In the genomic region with DNA sequence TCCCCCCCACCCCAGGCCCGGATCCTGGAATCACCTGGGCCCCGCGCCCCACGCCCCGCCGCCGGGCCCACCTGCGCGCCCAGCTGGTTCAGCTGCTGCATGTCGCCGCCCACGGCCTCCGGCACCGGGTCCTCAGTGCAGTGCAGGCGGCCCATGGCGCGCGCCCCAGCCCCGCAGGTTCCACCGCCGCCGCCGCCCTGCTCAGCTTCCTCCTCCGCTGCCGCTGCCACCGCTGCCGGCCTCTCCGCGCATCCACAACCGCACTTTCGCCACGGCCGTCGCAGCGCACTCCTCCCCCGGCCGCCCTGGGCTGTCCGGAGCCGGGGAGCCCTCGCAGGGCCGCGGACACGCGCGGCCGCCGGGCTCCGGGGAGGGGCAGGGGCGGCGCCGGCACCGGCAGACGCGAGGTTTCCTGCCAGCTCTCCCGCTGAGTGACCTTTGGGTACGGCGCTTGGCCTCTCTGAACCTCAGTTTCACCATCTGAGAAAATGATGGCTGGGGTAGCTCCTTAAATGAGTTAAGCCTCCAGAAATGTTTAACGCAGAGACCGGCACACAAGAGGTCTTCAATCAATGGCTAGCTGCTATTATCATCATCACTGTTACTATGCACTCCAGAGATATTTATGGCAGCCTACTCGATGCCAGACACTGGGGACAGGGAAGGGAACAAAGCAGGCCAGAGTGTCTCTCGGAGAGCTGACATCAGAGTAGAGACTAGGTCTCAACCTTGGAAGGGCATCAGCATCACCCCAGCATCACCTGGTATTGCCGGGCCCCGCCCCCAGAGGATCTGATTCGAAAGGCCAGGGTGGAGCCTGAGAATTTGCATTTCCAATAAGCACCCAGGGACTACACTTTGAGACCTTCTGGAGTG, we compare ENCODE assay signal across 1 cellular context.
TF ChIP-seq lines count a peak whose summit lies in the region.

A gene (minus strand): TSS at position 231 of the 876 bp plus-strand sequence. CDS start 76 bp downstream, at position 155.

TF ChIP-seq in HepG2, 621 proteins besides CTCF, POLR2A, EP300 and RAD21 (continued from another document and continues in another):
- TF ChIP-seq, protein P1, sequence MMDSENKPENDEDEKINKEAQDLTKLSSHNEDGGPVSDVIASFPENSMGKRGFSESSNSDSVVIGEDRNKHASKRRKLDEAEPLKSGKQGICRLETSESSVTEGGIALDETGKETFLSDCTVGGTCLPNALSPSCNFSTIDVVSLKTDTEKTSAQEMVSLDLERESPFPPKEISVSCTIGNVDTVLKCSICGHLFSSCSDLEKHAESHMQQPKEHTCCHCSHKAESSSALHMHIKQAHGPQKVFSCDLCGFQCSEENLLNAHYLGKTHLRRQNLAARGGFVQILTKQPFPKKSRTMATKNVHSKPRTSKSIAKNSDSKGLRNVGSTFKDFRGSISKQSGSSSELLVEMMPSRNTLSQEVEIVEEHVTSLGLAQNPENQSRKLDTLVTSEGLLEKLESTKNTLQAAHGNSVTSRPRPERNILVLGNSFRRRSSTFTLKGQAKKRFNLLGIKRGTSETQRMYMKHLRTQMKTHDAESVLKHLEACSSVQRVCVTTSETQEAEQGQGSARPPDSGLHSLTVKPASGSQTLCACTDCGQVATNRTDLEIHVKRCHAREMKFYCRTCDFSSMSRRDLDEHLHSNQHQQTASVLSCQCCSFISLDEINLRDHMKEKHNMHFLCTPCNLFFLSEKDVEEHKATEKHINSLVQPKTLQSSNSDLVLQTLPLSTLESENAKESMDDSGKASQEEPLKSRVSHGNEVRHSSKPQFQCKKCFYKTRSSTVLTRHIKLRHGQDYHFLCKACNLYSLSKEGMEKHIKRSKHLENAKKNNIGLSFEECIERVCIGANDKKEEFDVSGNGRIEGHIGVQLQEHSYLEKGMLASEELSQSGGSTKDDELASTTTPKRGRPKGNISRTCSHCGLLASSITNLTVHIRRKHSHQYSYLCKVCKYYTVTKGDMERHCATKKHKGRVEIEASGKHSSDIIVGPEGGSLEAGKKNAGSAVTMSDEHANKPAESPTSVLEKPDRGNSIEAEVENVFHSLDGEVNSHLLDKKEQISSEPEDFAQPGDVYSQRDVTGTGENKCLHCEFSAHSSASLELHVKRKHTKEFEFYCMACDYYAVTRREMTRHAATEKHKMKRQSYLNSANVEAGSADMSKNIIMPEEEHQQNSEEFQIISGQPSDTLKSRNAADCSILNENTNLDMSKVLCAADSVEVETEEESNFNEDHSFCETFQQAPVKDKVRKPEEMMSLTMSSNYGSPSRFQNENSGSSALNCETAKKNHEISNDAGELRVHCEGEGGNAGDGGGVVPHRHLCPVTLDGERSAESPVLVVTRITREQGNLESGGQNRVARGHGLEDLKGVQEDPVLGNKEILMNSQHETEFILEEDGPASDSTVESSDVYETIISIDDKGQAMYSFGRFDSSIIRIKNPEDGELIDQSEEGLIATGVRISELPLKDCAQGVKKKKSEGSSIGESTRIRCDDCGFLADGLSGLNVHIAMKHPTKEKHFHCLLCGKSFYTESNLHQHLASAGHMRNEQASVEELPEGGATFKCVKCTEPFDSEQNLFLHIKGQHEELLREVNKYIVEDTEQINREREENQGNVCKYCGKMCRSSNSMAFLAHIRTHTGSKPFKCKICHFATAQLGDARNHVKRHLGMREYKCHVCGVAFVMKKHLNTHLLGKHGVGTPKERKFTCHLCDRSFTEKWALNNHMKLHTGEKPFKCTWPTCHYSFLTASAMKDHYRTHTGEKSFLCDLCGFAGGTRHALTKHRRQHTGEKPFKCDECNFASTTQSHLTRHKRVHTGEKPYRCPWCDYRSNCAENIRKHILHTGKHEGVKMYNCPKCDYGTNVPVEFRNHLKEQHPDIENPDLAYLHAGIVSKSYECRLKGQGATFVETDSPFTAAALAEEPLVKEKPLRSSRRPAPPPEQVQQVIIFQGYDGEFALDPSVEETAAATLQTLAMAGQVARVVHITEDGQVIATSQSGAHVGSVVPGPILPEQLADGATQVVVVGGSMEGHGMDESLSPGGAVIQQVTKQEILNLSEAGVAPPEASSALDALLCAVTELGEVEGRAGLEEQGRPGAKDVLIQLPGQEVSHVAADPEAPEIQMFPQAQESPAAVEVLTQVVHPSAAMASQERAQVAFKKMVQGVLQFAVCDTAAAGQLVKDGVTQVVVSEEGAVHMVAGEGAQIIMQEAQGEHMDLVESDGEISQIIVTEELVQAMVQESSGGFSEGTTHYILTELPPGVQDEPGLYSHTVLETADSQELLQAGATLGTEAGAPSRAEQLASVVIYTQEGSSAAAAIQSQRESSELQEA (CRISPR knock-in tag; IDR thresholded peaks at IDR 0.05; ENCODE audit: not compliant biosample characterization), result no peak
- TF ChIP-seq, protein P2, sequence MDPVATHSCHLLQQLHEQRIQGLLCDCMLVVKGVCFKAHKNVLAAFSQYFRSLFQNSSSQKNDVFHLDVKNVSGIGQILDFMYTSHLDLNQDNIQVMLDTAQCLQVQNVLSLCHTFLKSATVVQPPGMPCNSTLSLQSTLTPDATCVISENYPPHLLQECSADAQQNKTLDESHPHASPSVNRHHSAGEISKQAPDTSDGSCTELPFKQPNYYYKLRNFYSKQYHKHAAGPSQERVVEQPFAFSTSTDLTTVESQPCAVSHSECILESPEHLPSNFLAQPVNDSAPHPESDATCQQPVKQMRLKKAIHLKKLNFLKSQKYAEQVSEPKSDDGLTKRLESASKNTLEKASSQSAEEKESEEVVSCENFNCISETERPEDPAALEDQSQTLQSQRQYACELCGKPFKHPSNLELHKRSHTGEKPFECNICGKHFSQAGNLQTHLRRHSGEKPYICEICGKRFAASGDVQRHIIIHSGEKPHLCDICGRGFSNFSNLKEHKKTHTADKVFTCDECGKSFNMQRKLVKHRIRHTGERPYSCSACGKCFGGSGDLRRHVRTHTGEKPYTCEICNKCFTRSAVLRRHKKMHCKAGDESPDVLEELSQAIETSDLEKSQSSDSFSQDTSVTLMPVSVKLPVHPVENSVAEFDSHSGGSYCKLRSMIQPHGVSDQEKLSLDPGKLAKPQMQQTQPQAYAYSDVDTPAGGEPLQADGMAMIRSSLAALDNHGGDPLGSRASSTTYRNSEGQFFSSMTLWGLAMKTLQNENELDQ (CRISPR knock-in tag; IDR thresholded peaks at IDR 0.05; ENCODE audit: borderline replicate concordance), result 0 out of 2 replicates have a peak, but pooled peaks have one; percentile 42
- TF ChIP-seq, protein P3, sequence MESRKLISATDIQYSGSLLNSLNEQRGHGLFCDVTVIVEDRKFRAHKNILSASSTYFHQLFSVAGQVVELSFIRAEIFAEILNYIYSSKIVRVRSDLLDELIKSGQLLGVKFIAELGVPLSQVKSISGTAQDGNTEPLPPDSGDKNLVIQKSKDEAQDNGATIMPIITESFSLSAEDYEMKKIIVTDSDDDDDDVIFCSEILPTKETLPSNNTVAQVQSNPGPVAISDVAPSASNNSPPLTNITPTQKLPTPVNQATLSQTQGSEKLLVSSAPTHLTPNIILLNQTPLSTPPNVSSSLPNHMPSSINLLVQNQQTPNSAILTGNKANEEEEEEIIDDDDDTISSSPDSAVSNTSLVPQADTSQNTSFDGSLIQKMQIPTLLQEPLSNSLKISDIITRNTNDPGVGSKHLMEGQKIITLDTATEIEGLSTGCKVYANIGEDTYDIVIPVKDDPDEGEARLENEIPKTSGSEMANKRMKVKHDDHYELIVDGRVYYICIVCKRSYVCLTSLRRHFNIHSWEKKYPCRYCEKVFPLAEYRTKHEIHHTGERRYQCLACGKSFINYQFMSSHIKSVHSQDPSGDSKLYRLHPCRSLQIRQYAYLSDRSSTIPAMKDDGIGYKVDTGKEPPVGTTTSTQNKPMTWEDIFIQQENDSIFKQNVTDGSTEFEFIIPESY (CRISPR knock-in tag; IDR thresholded peaks at IDR 0.05), result no peak
- TF ChIP-seq SIX1 (CRISPR knock-in tag; IDR thresholded peaks at IDR 0.05; ENCODE audit: borderline replicate concordance) (no peak), SP2 (CRISPR knock-in tag; IDR thresholded peaks at IDR 0.05) (peak; percentile 54; the same call in 1 of the 2 replicates), ZNF766 (CRISPR knock-in tag; IDR thresholded peaks at IDR 0.05; ENCODE audit: borderline replicate concordance) (peak; percentile 89; the same call in 1 of the 2 replicates), POLR2AphosphoS5 (IDR thresholded peaks at IDR 0.05; ENCODE audit: low read depth, low read length) (0 out of 2 replicates have a peak, but pooled peaks have one; percentile 21), PLRG1 (conservative IDR thresholded peaks at IDR 0.05) (no peak), ZNF547 (CRISPR knock-in tag; IDR thresholded peaks at IDR 0.05) (no peak), NFRKB (IDR thresholded peaks at IDR 0.05) (no peak), ZNF263 (CRISPR knock-in tag; IDR thresholded peaks at IDR 0.05) (peak; percentile 66; the same call in 1 of the 2 replicates), ZNF34 (CRISPR knock-in tag; IDR thresholded peaks at IDR 0.05; ENCODE audit: borderline replicate concordance) (no peak), FOSL1 (CRISPR knock-in tag; IDR thresholded peaks at IDR 0.05; ENCODE audit: borderline replicate concordance) (no peak), RFXANK (CRISPR knock-in tag; IDR thresholded peaks at IDR 0.05) (0 out of 2 replicates have a peak, but pooled peaks have one; percentile 51), SSRP1 (CRISPR knock-in tag; IDR thresholded peaks at IDR 0.05) (no peak), TP53 (CRISPR knock-in tag; conservative IDR thresholded peaks at IDR 0.05) (no peak), BHLHE40 (IDR thresholded peaks at IDR 0.05; ENCODE audit: low read length) (no peak), MED13 (CRISPR knock-in tag; IDR thresholded peaks at IDR 0.05) (peak; percentile 77; the same call in 1 of the 2 replicates), MAFK (conservative IDR thresholded peaks at IDR 0.05 in 1 of 2, IDR thresholded peaks at IDR 0.05 in 1 of 2; ENCODE audit: low read length in 2 of 2) (no peak), ZNF720 (CRISPR knock-in tag; IDR thresholded peaks at IDR 0.05) (no peak), SRSF1 (optimal IDR thresholded peaks at IDR 0.05; ENCODE audit: low read depth, low read length) (no peak), ZFY (CRISPR knock-in tag; IDR thresholded peaks at IDR 0.05) (peak; percentile 93)
- TF ChIP-seq, protein P4, sequence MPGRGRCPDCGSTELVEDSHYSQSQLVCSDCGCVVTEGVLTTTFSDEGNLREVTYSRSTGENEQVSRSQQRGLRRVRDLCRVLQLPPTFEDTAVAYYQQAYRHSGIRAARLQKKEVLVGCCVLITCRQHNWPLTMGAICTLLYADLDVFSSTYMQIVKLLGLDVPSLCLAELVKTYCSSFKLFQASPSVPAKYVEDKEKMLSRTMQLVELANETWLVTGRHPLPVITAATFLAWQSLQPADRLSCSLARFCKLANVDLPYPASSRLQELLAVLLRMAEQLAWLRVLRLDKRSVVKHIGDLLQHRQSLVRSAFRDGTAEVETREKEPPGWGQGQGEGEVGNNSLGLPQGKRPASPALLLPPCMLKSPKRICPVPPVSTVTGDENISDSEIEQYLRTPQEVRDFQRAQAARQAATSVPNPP (CRISPR knock-in tag; IDR thresholded peaks at IDR 0.05), result no peak
- TF ChIP-seq, protein P5, sequence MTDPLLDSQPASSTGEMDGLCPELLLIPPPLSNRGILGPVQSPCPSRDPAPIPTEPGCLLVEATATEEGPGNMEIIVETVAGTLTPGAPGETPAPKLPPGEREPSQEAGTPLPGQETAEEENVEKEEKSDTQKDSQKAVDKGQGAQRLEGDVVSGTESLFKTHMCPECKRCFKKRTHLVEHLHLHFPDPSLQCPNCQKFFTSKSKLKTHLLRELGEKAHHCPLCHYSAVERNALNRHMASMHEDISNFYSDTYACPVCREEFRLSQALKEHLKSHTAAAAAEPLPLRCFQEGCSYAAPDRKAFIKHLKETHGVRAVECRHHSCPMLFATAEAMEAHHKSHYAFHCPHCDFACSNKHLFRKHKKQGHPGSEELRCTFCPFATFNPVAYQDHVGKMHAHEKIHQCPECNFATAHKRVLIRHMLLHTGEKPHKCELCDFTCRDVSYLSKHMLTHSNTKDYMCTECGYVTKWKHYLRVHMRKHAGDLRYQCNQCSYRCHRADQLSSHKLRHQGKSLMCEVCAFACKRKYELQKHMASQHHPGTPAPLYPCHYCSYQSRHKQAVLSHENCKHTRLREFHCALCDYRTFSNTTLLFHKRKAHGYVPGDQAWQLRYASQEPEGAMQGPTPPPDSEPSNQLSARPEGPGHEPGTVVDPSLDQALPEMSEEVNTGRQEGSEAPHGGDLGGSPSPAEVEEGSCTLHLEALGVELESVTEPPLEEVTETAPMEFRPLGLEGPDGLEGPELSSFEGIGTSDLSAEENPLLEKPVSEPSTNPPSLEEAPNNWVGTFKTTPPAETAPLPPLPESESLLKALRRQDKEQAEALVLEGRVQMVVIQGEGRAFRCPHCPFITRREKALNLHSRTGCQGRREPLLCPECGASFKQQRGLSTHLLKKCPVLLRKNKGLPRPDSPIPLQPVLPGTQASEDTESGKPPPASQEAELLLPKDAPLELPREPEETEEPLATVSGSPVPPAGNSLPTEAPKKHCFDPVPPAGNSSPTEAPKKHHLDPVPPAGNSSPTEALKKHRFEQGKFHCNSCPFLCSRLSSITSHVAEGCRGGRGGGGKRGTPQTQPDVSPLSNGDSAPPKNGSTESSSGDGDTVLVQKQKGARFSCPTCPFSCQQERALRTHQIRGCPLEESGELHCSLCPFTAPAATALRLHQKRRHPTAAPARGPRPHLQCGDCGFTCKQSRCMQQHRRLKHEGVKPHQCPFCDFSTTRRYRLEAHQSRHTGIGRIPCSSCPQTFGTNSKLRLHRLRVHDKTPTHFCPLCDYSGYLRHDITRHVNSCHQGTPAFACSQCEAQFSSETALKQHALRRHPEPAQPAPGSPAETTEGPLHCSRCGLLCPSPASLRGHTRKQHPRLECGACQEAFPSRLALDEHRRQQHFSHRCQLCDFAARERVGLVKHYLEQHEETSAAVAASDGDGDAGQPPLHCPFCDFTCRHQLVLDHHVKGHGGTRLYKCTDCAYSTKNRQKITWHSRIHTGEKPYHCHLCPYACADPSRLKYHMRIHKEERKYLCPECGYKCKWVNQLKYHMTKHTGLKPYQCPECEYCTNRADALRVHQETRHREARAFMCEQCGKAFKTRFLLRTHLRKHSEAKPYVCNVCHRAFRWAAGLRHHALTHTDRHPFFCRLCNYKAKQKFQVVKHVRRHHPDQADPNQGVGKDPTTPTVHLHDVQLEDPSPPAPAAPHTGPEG (CRISPR knock-in tag; IDR thresholded peaks at IDR 0.05), result peak; percentile 81; the same call in 1 of the 2 replicates
- TF ChIP-seq, protein P6, sequence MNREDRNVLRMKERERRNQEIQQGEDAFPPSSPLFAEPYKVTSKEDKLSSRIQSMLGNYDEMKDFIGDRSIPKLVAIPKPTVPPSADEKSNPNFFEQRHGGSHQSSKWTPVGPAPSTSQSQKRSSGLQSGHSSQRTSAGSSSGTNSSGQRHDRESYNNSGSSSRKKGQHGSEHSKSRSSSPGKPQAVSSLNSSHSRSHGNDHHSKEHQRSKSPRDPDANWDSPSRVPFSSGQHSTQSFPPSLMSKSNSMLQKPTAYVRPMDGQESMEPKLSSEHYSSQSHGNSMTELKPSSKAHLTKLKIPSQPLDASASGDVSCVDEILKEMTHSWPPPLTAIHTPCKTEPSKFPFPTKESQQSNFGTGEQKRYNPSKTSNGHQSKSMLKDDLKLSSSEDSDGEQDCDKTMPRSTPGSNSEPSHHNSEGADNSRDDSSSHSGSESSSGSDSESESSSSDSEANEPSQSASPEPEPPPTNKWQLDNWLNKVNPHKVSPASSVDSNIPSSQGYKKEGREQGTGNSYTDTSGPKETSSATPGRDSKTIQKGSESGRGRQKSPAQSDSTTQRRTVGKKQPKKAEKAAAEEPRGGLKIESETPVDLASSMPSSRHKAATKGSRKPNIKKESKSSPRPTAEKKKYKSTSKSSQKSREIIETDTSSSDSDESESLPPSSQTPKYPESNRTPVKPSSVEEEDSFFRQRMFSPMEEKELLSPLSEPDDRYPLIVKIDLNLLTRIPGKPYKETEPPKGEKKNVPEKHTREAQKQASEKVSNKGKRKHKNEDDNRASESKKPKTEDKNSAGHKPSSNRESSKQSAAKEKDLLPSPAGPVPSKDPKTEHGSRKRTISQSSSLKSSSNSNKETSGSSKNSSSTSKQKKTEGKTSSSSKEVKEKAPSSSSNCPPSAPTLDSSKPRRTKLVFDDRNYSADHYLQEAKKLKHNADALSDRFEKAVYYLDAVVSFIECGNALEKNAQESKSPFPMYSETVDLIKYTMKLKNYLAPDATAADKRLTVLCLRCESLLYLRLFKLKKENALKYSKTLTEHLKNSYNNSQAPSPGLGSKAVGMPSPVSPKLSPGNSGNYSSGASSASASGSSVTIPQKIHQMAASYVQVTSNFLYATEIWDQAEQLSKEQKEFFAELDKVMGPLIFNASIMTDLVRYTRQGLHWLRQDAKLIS (CRISPR knock-in tag; IDR thresholded peaks at IDR 0.05), result no peak
